ENCODE assay signal across 16 cellular contexts in the genomic region with DNA sequence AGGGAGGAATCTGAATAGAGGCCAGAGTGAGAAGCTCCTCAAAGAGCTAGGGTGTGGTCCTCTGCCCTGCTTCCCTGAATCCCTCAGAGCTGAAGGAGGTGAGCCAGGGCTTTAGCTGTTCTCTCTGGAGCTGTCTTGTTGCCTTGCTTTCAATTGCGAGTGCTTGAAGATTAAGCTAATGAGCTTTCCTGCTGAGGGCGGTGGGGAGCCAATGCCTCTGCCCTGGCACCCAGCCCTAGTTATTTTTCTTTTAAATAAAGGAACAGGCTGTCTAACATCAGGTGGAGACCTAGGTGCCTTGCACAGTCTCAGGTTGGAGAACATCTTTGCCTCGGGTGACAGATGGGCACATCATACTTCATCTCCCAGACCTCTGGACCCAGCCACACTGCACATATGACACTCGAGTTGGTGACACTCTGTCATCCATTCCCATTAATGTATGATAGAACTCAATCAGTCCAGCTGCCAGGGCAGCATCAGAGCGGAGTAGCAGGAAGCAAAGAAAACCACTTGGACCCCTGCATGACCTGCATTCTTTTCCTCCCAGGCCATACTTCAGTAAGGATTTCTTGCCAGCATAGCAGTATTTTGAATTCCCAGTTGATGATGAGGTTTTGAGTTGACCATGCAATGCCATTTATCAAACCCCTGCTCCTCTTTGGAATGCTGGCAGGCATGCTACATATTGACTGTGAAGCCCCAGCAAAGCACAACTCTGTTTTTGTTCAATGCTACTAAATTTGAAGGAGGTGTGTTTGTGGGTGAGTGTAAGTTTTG.
DNase-seq lines count a peak whose midpoint lies in the region; ATAC-seq and TF ChIP-seq lines count a peak whose summit lies in the region.
"Had no signal": no experiment of that assay in that cellular context is flagged by ENCODE, and none has a peak within 500 bp of the region (broad histone marks: within the 10 kb centered on the region; RNA-seq: fewer than 3 reads in every experiment).

No MANE protein-coding gene starts in this region.

- in situ Hi-C loops in astrocyte of the cerebellum (cut with HindIII; ENCODE audit: low sequenced_read_pairs) (loop anchor here (5.0 to 25.0 kb wide), 3 partner anchors 38 to 1472 kb away; a partner anchor contains a TSS), mammary epithelial cell (cut with MboI; ENCODE audit: low sequenced_read_pairs in 2 of 2) (loop anchor here (10.0 to 25.0 kb wide), 2 partner anchors 1475 to 1477 kb away; a partner anchor contains a TSS)

- H3K9ac ChIP-seq in mesenchymal stem cell (ENCODE audit: low read length) (no peak overlapping the region), neuronal stem cell (ENCODE audit: low read depth, low read length, poor library complexity) (no peak overlapping the region), mammary epithelial cell (ENCODE audit: insufficient read depth, low read length) (no peak overlapping the region)
- H3K9ac ChIP-seq: parathyroid adenoma had no signal

- no peak for ATAC-seq in left lung
- ATAC-seq: left colon had no signal

- H2BK12ac ChIP-seq in mesenchymal stem cell (ENCODE audit: low read length in 2 of 2): no peak overlapping the region
- H2BK12ac ChIP-seq in neuronal stem cell (ENCODE audit: low read length): no peak overlapping the region

- BruUV-seq in mammary epithelial cell (replicated peaks; lab: Mats Ljungman, UMichigan): no TSS peak

- H2BK120ac ChIP-seq in mesenchymal stem cell (ENCODE audit: low read depth, low read length) (no peak overlapping the region), neuronal stem cell (ENCODE audit: low read depth, low read length) (no peak overlapping the region)

- no peak overlapping the region for H3K4me3 Mint-ChIP-seq in CD14-positive monocyte
- H3K4me3 Mint-ChIP-seq: activated naive CD4-positive, alpha-beta T cell treated with anti-CD3 and anti-CD28 coated beads, Interleukin-2, amount 10 ng/mL, durations not matched to agents 7 days and 5 days had no signal

- no peak overlapping the region for H3K27ac Mint-ChIP-seq in CD14-positive monocyte
- H3K27ac Mint-ChIP-seq: activated naive CD4-positive, alpha-beta T cell treated with anti-CD3 and anti-CD28 coated beads, Interleukin-2, amount 10 ng/mL, durations not matched to agents 7 days and 5 days had no signal

- peaks cover 0 to 2% (median 0%) of the 10 kb centered on the region in 7 donors for H3K9me3 Mint-ChIP-seq in CD14-positive monocyte
- H3K9me3 Mint-ChIP-seq: activated naive CD4-positive, alpha-beta T cell treated with anti-CD3 and anti-CD28 coated beads, Interleukin-2, amount 10 ng/mL, durations not matched to agents 7 days and 5 days had no signal

- H3K27ac ChIP-seq in mesenchymal stem cell (ENCODE audit: low read length, poor library complexity, severe bottlenecking) (peak overlapping the region; percentile 32), neuronal stem cell (replicated peaks; ENCODE audit: low read length) (no peak overlapping the region), mammary epithelial cell (ENCODE audit: insufficient read depth, low read depth, low read length) (no peak overlapping the region), left lung (no peak overlapping the region)
- H3K27ac ChIP-seq: HL-60, parathyroid adenoma, RWPE1 had no signal

- H2AK5ac ChIP-seq in mesenchymal stem cell (ENCODE audit: low read length, severe bottlenecking) (no peak overlapping the region), neuronal stem cell (ENCODE audit: low read depth, low read length) (no peak overlapping the region)

- H3K23ac ChIP-seq in mesenchymal stem cell (ENCODE audit: low read length in 2 of 2): no peak overlapping the region
- H3K23ac ChIP-seq in neuronal stem cell (ENCODE audit: low read depth, low read length, poor library complexity): no peak overlapping the region

- no peak overlapping the region for H4K8ac ChIP-seq in mesenchymal stem cell (ENCODE audit: low read length)
- no peak overlapping the region for H4K8ac ChIP-seq in neuronal stem cell (ENCODE audit: low read depth, low read length)

- no peak overlapping the region for H2AFZ ChIP-seq in mesenchymal stem cell (ENCODE audit: low read depth, low read length)
- H2AFZ ChIP-seq in neuronal stem cell (ENCODE audit: low read length): no peak overlapping the region
- no peak overlapping the region for H2AFZ ChIP-seq in mammary epithelial cell (ENCODE audit: low read depth, low read length)
- H2AFZ ChIP-seq: parathyroid adenoma had no signal

- H3K14ac ChIP-seq in mesenchymal stem cell (ENCODE audit: low read length in 2 of 2) (no peak overlapping the region), neuronal stem cell (ENCODE audit: low read length) (no peak overlapping the region)

- H3K4me3 ChIP-seq in astrocyte of the cerebellum (ENCODE audit: low read depth, low read length) (no peak overlapping the region), mesenchymal stem cell (ENCODE audit: insufficient read depth in 1 of 2, low read depth in 1 of 2, low read length in 2 of 2) (no peak overlapping the region), neuronal stem cell (ENCODE audit: low read length in 2 of 2) (no peak overlapping the region), mammary epithelial cell (replicated peaks in 1 of 3; ENCODE audit: insufficient read depth in 1 of 3, low read depth in 2 of 3, low read length in 3 of 3) (no peak overlapping the region), left lung (no peak overlapping the region)

- H3K27me3 ChIP-seq in mesenchymal stem cell (ENCODE audit: control insufficient read depth in 1 of 2, insufficient read depth in 1 of 2, low read length in 2 of 2) (peaks cover 0 to 4% of the 10 kb centered on the region in 2 experiments), neuronal stem cell (ENCODE audit: control insufficient read depth in 3 of 3, insufficient read depth in 3 of 3, low read depth in 1 of 3, low read length in 3 of 3) (no peaks in the 10 kb centered on the region), mammary epithelial cell (ENCODE audit: insufficient read depth, low read length) (no peaks in the 10 kb centered on the region), left lung (no peaks in the 10 kb centered on the region)

- 82% methylated on average over 5 of the region's 5 CpGs for WGBS in mesenchymal stem cell
- no CpG with 5 or more reads among the region's 5 CpGs for WGBS in neuronal stem cell (ENCODE audit: extremely low coverage in 2 of 2, insufficient read length in 2 of 2, insufficient replicate concordance in 1 of 2), 2 donors
- 68% methylated on average over 5 of the region's 5 CpGs for WGBS in mammary epithelial cell (ENCODE audit: low coverage, missing lambda C conversion rate)

- peak overlapping the region; percentile 4 for H2BK5ac ChIP-seq in mesenchymal stem cell (ENCODE audit: low read depth, low read length, poor library complexity, severe bottlenecking)
- no peak overlapping the region for H2BK5ac ChIP-seq in neuronal stem cell (ENCODE audit: low read length)

- H4K91ac ChIP-seq in mesenchymal stem cell (ENCODE audit: low read length): no peak overlapping the region
- no peak overlapping the region for H4K91ac ChIP-seq in neuronal stem cell (ENCODE audit: low read depth, low read length, poor library complexity)

- H3K79me1 ChIP-seq in mesenchymal stem cell (replicated peaks; ENCODE audit: low read length, poor library complexity, severe bottlenecking) (no peaks in the 10 kb centered on the region), neuronal stem cell (ENCODE audit: low read depth, low read length) (no peaks in the 10 kb centered on the region)

- peaks cover 0 to 3% of the 10 kb centered on the region in 2 donors for H3K36me3 Mint-ChIP-seq in CD14-positive monocyte
- H3K36me3 Mint-ChIP-seq: activated naive CD4-positive, alpha-beta T cell treated with anti-CD3 and anti-CD28 coated beads, Interleukin-2, amount 10 ng/mL, durations not matched to agents 7 days and 5 days had no signal

- no peaks in the 10 kb centered on the region for H4K20me1 ChIP-seq in mammary epithelial cell (ENCODE audit: insufficient read depth, low read length)

- no peak overlapping the region for H3K18ac ChIP-seq in mesenchymal stem cell (ENCODE audit: low read depth in 1 of 2, low read length in 2 of 2)
- H3K18ac ChIP-seq in neuronal stem cell (ENCODE audit: low read length): no peak overlapping the region

- H3K9me3 ChIP-seq in mesenchymal stem cell (ENCODE audit: control insufficient read depth, low read length) (peaks cover 3% of the 10 kb centered on the region), neuronal stem cell (replicated peaks in 1 of 2; ENCODE audit: control insufficient read depth in 2 of 2, insufficient read depth in 1 of 2, low read depth in 1 of 2, low read length in 2 of 2) (no peaks in the 10 kb centered on the region), mammary epithelial cell (replicated peaks; ENCODE audit: insufficient read depth, low read length) (no peaks in the 10 kb centered on the region), left lung (no peaks in the 10 kb centered on the region)

- TF ChIP-seq CTCF in astrocyte of the cerebellum (IDR thresholded peaks at IDR 0.05; ENCODE audit: low read depth, low read length, missing control alignments) (no peak), CD14-positive monocyte (IDR thresholded peaks at IDR 0.05) (no peak), mammary epithelial cell (conservative IDR thresholded peaks at IDR 0.05 in 1 of 2, IDR thresholded peaks at IDR 0.05 in 1 of 2; ENCODE audit: extremely low read depth in 1 of 2, insufficient read depth in 1 of 2, low read depth in 1 of 2, low read length in 2 of 2) (no peak), left lung (IDR thresholded peaks at IDR 0.05) (no peak)

- H3K4me1 ChIP-seq in mesenchymal stem cell (ENCODE audit: control insufficient read depth, insufficient read depth, low read depth, low read length) (peaks cover 5% of the 10 kb centered on the region), neuronal stem cell (ENCODE audit: control insufficient read depth in 2 of 2, insufficient read depth in 1 of 2, low read depth in 1 of 2, low read length in 2 of 2) (peaks cover 0 to 22% of the 10 kb centered on the region in 2 donors), mammary epithelial cell (ENCODE audit: insufficient read depth, low read length) (no peaks in the 10 kb centered on the region), left lung (no peaks in the 10 kb centered on the region)
- H3K4me1 ChIP-seq: parathyroid adenoma had no signal

- no peaks in the 10 kb centered on the region for H3K79me2 ChIP-seq in mammary epithelial cell (ENCODE audit: insufficient read depth, low read length)
- H3K79me2 ChIP-seq: parathyroid adenoma had no signal

- peak; percentile 52 for DNase-seq in DMS 273 (lab: John Stamatoyannopoulos, UW; ENCODE audit: unreplicated experiment)
- peak; percentile 81 for DNase-seq in NCI-H2171 (lab: John Stamatoyannopoulos, UW)
- peak; percentile 92 for DNase-seq in astrocyte of the cerebellum (ENCODE audit: low read depth)
- no peak for DNase-seq in mesenchymal stem cell
- DNase-seq in CD14-positive monocyte (ENCODE audit: low spot score): no peak
- DNase-seq in neuronal stem cell (ENCODE audit: low spot score): no peak
- DNase-seq in mammary epithelial cell: no peak
- no peak for DNase-seq in left lung
- DNase-seq: activated naive CD4-positive, alpha-beta T cell treated with anti-CD3 and anti-CD28 coated beads, Interleukin-2, amount 10 ng/mL, durations not matched to agents 7 days and 5 days; C1 segment of cervical spinal cord; Karpas-422; left colon; NCI-H748 treated with DMSO at 0.1 percent for 48 hours had no signal

- H2BK15ac ChIP-seq in mesenchymal stem cell (ENCODE audit: low read depth, poor library complexity, severe bottlenecking) (no peak overlapping the region), neuronal stem cell (ENCODE audit: low read length) (no peak overlapping the region)

- H3K4me1 Mint-ChIP-seq in CD14-positive monocyte: peaks cover 17% of the 10 kb centered on the region
- H3K4me1 Mint-ChIP-seq: activated naive CD4-positive, alpha-beta T cell treated with anti-CD3 and anti-CD28 coated beads, Interleukin-2, amount 10 ng/mL, durations not matched to agents 7 days and 5 days had no signal

- peaks cover 0 to 3% (median 0%) of the 10 kb centered on the region in 3 donors for H3K27me3 Mint-ChIP-seq in CD14-positive monocyte (ENCODE audit: low read depth in 3 of 3)
- H3K27me3 Mint-ChIP-seq: activated naive CD4-positive, alpha-beta T cell treated with anti-CD3 and anti-CD28 coated beads, Interleukin-2, amount 10 ng/mL, durations not matched to agents 7 days and 5 days had no signal

- dilution Hi-C loops in mammary epithelial cell (cut with HindIII; ENCODE audit: low sequenced_read_pairs): no loop called here

- H3K36me3 ChIP-seq in mesenchymal stem cell (ENCODE audit: control insufficient read depth in 1 of 2, insufficient read depth in 2 of 2, low read depth in 1 of 2, low read length in 2 of 2): no peaks in the 10 kb centered on the region
- H3K36me3 ChIP-seq in neuronal stem cell (replicated peaks in 1 of 2; ENCODE audit: control insufficient read depth in 2 of 2, insufficient read depth in 2 of 2, low read length in 2 of 2): no peaks in the 10 kb centered on the region
- H3K36me3 ChIP-seq in mammary epithelial cell (ENCODE audit: insufficient read depth, low read length): no peaks in the 10 kb centered on the region
- no peaks in the 10 kb centered on the region for H3K36me3 ChIP-seq in left lung

- H3K4ac ChIP-seq in mesenchymal stem cell (ENCODE audit: low read depth in 1 of 2, low read length in 2 of 2) (no peak overlapping the region), neuronal stem cell (ENCODE audit: low read length) (no peak overlapping the region)

- H3K4me2 ChIP-seq in mesenchymal stem cell (ENCODE audit: low read length, poor library complexity, severe bottlenecking) (no peak overlapping the region), neuronal stem cell (ENCODE audit: insufficient read depth, low read length, poor library complexity, severe bottlenecking) (no peak overlapping the region), mammary epithelial cell (ENCODE audit: insufficient read depth, low read depth, low read length) (no peak overlapping the region)

- intact Hi-C loops in CD14-positive monocyte (cut with micrococcal nuclease) (loop anchor here in 1 of 2 donors (10.0 kb wide), 2 partner anchors 1475 to 1555 kb away; a partner anchor contains a TSS), mammary epithelial cell (cut with micrococcal nuclease) (no loop called here), left lung (cut with DNase I) (no loop called here)

- CTCF ChIA-PET in mammary epithelial cell (lab: Charles Lee; ENCODE audit: low non-redundant PET): interaction anchor here (0.6 kb wide), 1 partner anchor 36 kb away, joined by 3 read pairs; no protein-coding TSS in a partner anchor

Comparison
In these comparisons a context has a peak if more than half of its experiments do, and no peak if none do; other contexts are left out.
1. DNase-seq: peak in DMS 273 (single experiment), NCI-H2171 (single experiment) and astrocyte of the cerebellum (single experiment); none in mesenchymal stem cell (single experiment), CD14-positive monocyte (single experiment), neuronal stem cell (single experiment), mammary epithelial cell (single experiment) and left lung (0 of 2).